1 cellular context compared by ENCODE assay signal in genomic region chr1:22414244-22414751, GRCh38.
TF ChIP-seq lines count a peak whose summit lies in the region.

No MANE protein-coding gene starts in this region.

TF ChIP-seq in GM23338, 12 proteins besides CTCF, POLR2A, EP300 and RAD21 (continued from another document):
- TF ChIP-seq REST (IDR thresholded peaks at IDR 0.05; ENCODE audit: unreplicated experiment) (no peak), NANOG (IDR thresholded peaks at IDR 0.05; ENCODE audit: borderline replicate concordance) (no peak), EZH2phosphoT487 (IDR thresholded peaks at IDR 0.05; ENCODE audit: unreplicated experiment) (no peak), ZNF331 (CRISPR knock-in tag; IDR thresholded peaks at IDR 0.05; ENCODE audit: low read depth) (no peak), STAT1 (IDR thresholded peaks at IDR 0.05; ENCODE audit: unreplicated experiment) (no peak)
- TF ChIP-seq, protein P1, sequence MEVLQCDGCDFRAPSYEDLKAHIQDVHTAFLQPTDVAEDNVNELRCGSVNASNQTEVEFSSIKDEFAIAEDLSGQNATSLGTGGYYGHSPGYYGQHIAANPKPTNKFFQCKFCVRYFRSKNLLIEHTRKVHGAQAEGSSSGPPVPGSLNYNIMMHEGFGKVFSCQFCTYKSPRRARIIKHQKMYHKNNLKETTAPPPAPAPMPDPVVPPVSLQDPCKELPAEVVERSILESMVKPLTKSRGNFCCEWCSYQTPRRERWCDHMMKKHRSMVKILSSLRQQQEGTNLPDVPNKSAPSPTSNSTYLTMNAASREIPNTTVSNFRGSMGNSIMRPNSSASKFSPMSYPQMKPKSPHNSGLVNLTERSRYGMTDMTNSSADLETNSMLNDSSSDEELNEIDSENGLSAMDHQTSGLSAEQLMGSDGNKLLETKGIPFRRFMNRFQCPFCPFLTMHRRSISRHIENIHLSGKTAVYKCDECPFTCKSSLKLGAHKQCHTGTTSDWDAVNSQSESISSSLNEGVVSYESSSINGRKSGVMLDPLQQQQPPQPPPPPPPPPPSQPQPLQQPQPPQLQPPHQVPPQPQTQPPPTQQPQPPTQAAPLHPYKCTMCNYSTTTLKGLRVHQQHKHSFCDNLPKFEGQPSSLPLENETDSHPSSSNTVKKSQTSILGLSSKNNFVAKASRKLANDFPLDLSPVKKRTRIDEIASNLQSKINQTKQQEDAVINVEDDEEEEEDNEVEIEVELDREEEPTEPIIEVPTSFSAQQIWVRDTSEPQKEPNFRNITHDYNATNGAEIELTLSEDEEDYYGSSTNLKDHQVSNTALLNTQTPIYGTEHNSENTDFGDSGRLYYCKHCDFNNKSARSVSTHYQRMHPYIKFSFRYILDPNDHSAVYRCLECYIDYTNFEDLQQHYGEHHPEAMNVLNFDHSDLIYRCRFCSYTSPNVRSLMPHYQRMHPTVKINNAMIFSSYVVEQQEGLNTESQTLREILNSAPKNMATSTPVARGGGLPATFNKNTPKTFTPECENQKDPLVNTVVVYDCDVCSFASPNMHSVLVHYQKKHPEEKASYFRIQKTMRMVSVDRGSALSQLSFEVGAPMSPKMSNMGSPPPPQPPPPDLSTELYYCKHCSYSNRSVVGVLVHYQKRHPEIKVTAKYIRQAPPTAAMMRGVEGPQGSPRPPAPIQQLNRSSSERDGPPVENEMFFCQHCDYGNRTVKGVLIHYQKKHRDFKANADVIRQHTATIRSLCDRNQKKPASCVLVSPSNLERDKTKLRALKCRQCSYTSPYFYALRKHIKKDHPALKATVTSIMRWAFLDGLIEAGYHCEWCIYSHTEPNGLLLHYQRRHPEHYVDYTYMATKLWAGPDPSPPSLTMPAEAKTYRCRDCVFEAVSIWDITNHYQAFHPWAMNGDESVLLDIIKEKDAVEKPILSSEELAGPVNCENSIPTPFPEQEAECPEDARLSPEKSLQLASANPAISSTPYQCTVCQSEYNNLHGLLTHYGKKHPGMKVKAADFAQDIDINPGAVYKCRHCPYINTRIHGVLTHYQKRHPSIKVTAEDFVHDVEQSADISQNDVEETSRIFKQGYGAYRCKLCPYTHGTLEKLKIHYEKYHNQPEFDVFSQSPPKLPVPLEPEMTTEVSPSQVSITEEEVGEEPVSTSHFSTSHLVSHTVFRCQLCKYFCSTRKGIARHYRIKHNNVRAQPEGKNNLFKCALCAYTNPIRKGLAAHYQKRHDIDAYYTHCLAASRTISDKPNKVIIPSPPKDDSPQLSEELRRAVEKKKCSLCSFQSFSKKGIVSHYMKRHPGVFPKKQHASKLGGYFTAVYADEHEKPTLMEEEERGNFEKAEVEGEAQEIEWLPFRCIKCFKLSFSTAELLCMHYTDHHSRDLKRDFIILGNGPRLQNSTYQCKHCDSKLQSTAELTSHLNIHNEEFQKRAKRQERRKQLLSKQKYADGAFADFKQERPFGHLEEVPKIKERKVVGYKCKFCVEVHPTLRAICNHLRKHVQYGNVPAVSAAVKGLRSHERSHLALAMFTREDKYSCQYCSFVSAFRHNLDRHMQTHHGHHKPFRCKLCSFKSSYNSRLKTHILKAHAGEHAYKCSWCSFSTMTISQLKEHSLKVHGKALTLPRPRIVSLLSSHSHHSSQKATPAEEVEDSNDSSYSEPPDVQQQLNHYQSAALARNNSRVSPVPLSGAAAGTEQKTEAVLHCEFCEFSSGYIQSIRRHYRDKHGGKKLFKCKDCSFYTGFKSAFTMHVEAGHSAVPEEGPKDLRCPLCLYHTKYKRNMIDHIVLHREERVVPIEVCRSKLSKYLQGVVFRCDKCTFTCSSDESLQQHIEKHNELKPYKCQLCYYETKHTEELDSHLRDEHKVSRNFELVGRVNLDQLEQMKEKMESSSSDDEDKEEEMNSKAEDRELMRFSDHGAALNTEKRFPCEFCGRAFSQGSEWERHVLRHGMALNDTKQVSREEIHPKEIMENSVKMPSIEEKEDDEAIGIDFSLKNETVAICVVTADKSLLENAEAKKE (CRISPR knock-in tag; IDR thresholded peaks at IDR 0.05), result no peak
